Comparison of ENCODE assay signal across 25 cellular contexts in the genomic region with DNA sequence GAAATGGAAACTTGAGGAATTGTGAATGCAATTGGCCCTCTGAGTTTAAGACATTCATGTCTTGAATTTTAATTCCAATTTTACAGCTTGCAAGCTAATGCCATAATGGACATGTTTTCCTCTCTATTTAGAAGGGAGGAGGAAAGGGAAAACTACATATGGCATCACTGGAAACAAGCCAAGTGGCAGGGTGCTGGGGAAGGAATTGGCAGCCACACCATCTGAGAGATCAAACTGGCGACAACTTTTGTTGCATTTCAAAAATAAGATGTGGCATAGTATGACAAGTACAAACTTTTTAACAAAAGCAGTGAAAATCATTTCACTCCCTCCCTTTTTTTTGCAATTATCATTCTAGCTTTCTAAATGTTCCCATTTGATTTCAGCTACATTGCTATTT.
DNase-seq lines count a peak whose midpoint lies in the region; ATAC-seq and TF ChIP-seq lines count a peak whose summit lies in the region.
"Had no signal": no experiment of that assay in that cellular context is flagged by ENCODE, and none has a peak within 500 bp of the region (broad histone marks: within the 10 kb centered on the region; RNA-seq: fewer than 3 reads in every experiment).

No MANE protein-coding gene starts in this region.

- no peak for TF ChIP-seq CTCF in adrenal gland (IDR thresholded peaks at IDR 0.05)

- ATAC-seq in left ventricle myocardium superior (no peak), GM21447 (IDR thresholded peaks at IDR 0.05; ENCODE audit: unreplicated experiment) (no peak)
- ATAC-seq: activated CD8-positive, alpha-beta T cell treated with anti-CD3 and anti-CD28 coated beads, Interleukin-2, amount 10 ng/mL, durations not matched to agents 7 days and 5 days; T-helper 17 cell had no signal

- no peak overlapping the region for H3K27ac ChIP-seq in adrenal gland
- H3K27ac ChIP-seq: epithelial cell of prostate, KMS-11, SK-N-MC, skin epidermis had no signal

- DNase-seq in DMS 273 (lab: John Stamatoyannopoulos, UW; ENCODE audit: unreplicated experiment) (peak; percentile 92), NCI-H1105 treated with DMSO at 0.1 percent for 48 hours (lab: John Stamatoyannopoulos, UW) (peak; percentile 70), NCI-H446 treated with DMSO at 0.1 percent for 48 hours (lab: John Stamatoyannopoulos, UW) (peak; percentile 92), foreskin melanocyte (peak; percentile 8), left ventricle myocardium superior (no peak), adrenal gland (no peak)
- no peak for DNase-seq in activated CD4-positive, alpha-beta T cell treated with anti-CD3 and anti-CD28 coated beads, Interleukin-2, amount 50 U/mL, for 4 hours
- DNase-seq: activated CD4-positive, alpha-beta T cell treated with anti-CD3 and anti-CD28 coated beads for 1 hour; activated CD8-positive, alpha-beta T cell treated with anti-CD3 and anti-CD28 coated beads, Interleukin-2, amount 10 ng/mL, durations not matched to agents 7 days and 5 days; activated effector memory CD4-positive, alpha-beta T cell treated with Interleukin-2 at 50 U/mL for 16 hours; activated T-cell treated with anti-CD3 and anti-CD28 coated beads for 4 hours; DMS53; effector CD4-positive, alpha-beta T cell; GDM1; head of caudate nucleus; mammary epithelial cell; NCI-H226; RPMI8226; stimulated activated CD4-positive, alpha-beta T cell treated with anti-CD3 and anti-CD28 coated beads, Interleukin-1b, Interleukin-23, amount 100 ng/mL, for 48 hours; T-helper 17 cell had no signal

- no peak overlapping the region for H3K4me3 ChIP-seq in adrenal gland
- H3K4me3 ChIP-seq: SK-N-MC, skin epidermis had no signal

- WGBS in adrenal gland, 4 donors = 78 to 91% (median 79%) methylated on average over 1 of the region's 1 CpG

- H3K36me3 ChIP-seq in adrenal gland (replicated peaks in 1 of 2) = no peaks in the 10 kb centered on the region

- no peaks in the 10 kb centered on the region for H3K9me3 ChIP-seq in adrenal gland (replicated peaks in 1 of 3)

- no peaks in the 10 kb centered on the region for H3K4me1 ChIP-seq in adrenal gland (replicated peaks in 1 of 2)

- no peaks in the 10 kb centered on the region for H3K27me3 ChIP-seq in adrenal gland

- no peak for TF ChIP-seq POLR2A in adrenal gland (IDR thresholded peaks at IDR 0.05)

- intact Hi-C loops in left ventricle myocardium superior (cut with micrococcal nuclease) = no loop called here
- intact Hi-C loops in adrenal gland (cut with DNase I) = no loop called here

Comparison
In these comparisons a context has a peak if more than half of its experiments do, and no peak if none do; other contexts are left out.
1. DNase-seq: peak in DMS 273 (single experiment), NCI-H1105 treated with DMSO at 0.1 percent for 48 hours (single experiment), NCI-H446 treated with DMSO at 0.1 percent for 48 hours (single experiment) and foreskin melanocyte (single experiment); none in left ventricle myocardium superior (single experiment), adrenal gland (0 of 7) and activated CD4-positive, alpha-beta T cell treated with anti-CD3 and anti-CD28 coated beads, Interleukin-2, amount 50 U/mL, for 4 hours (0 of 2).